In genomic region chr18:44325903-44326650, GRCh38 we compare ENCODE assay signal across 8 cellular contexts.
A peak's percentile ranks its signal among the peaks of the same experiment; 100 is the strongest.
DNase-seq lines count a peak whose midpoint lies in the region; ATAC-seq, FAIRE-seq and TF ChIP-seq lines count a peak whose summit lies in the region.

No MANE protein-coding gene starts in this region.

- H3K27ac Mint-ChIP-seq in brain: no peak overlapping the region

- no peaks in the 10 kb centered on the region for H3K27me3 Mint-ChIP-seq in brain

- intact Hi-C loops in kidney (cut with DNase I): no loop called here

- no peaks in the 10 kb centered on the region for H3K4me1 Mint-ChIP-seq in brain

- H3K4me3 Mint-ChIP-seq in brain: no peak overlapping the region

- DNase-seq in AG08396 (ENCODE audit: low spot score) (peak; percentile 5), NCI-H2107 treated with DMSO at 0.1 percent for 48 hours (lab: John Stamatoyannopoulos, UW; ENCODE audit: unreplicated experiment) (peak; percentile 24), kidney (no peak)

- H3K9me3 Mint-ChIP-seq in brain: peaks cover 0 to 6% (median 4%) of the 10 kb centered on the region in 5 experiments

- H3K9ac ChIP-seq in kidney (ENCODE audit: low read length in 2 of 2): no peak overlapping the region

- ATAC-seq in GM19397 (IDR thresholded peaks at IDR 0.05; ENCODE audit: unreplicated experiment) (no peak), HG02840 (IDR thresholded peaks at IDR 0.05; ENCODE audit: low FRiP score, unreplicated experiment) (no peak), GM18519 (IDR thresholded peaks at IDR 0.05; ENCODE audit: low FRiP score, unreplicated experiment) (no peak)

- no peaks in the 10 kb centered on the region for H3K4me1 ChIP-seq in kidney (ENCODE audit: control insufficient read depth in 1 of 2, insufficient read depth in 1 of 2, low read depth in 1 of 2, low read length in 2 of 2)

- no peaks in the 10 kb centered on the region for H3K36me3 ChIP-seq in kidney (ENCODE audit: control insufficient read depth in 1 of 2, insufficient read depth in 2 of 2, low read length in 2 of 2)

- TF ChIP-seq CTCF in GM12875 (IDR thresholded peaks at IDR 0.05; ENCODE audit: borderline replicate concordance, insufficient read depth, low read depth, low read length) (peak; percentile 52; the same call in 1 of the 2 replicates), brain (conservative IDR thresholded peaks at IDR 0.05) (peak; percentile 32 to 57), kidney (IDR thresholded peaks at IDR 0.05; ENCODE audit: borderline replicate concordance, extremely low read depth, insufficient read depth) (peak; percentile 54)

- H3K9me3 ChIP-seq in kidney (ENCODE audit: control insufficient read depth in 1 of 2, low read length in 2 of 2): no peaks in the 10 kb centered on the region

- H3K4me3 ChIP-seq in GM12875 (ENCODE audit: low read depth, low read length): no peak overlapping the region
- no peak overlapping the region for H3K4me3 ChIP-seq in kidney (ENCODE audit: low read length in 2 of 2)

- H3K36me3 Mint-ChIP-seq in brain: no peaks in the 10 kb centered on the region

- H3K27ac ChIP-seq in kidney (ENCODE audit: low read depth in 2 of 2, low read length in 2 of 2): no peak overlapping the region

- FAIRE-seq in kidney (lab: Jason Lieb, UNC): no peak
